Comparison of ENCODE assay signal across 24 cellular contexts in genomic region chr9:88438819-88439218, GRCh38. TPM values are rescaled to one million over a fixed set of nuclear protein-coding genes. Genes with fewer than 3 reads are reported as not detected.
DNase-seq lines count a peak whose midpoint lies in the region; ATAC-seq, FAIRE-seq and TF ChIP-seq lines count a peak whose summit lies in the region.
"Had no signal": no experiment of that assay in that cellular context is flagged by ENCODE, and none has a peak within 500 bp of the region (broad histone marks: within the 10 kb centered on the region; RNA-seq: fewer than 3 reads in every experiment).

No MANE protein-coding gene starts in this region.

- CTCF ChIA-PET in Panc1 (lab: Charles Lee), result no interaction called here

- no peak for ATAC-seq in Panc1

- in situ Hi-C loops in Panc1 (cut with HindIII; ENCODE audit: low pct_unique_long_range_greater_than_20kb, low sequenced_read_pairs) (no loop called here), GM13977 (cut with MboI; ENCODE audit: low pct_unique_long_range_greater_than_20kb, low sequenced_read_pairs, unreplicated experiment) (no loop called here)

- TSS peak; percentile 41 for BruUV-seq in Panc1 (replicated peaks; lab: Mats Ljungman, UMichigan)

- H3K9me3 Mint-ChIP-seq in endodermal cell (peaks cover 5% of the 10 kb centered on the region), progenitor cell of endocrine pancreas (ENCODE audit: low read depth) (peaks cover 4% of the 10 kb centered on the region)
- H3K9me3 Mint-ChIP-seq: CD8-positive, alpha-beta memory T cell had no signal

- no peak overlapping the region for H2AFZ ChIP-seq in Karpas-422 (ENCODE audit: low read length)

- H3K9me3 ChIP-seq in Panc1 (ENCODE audit: control insufficient read depth, insufficient read depth, low read depth, low read length) (no peaks in the 10 kb centered on the region), endodermal cell (ENCODE audit: control insufficient read depth, low read length) (no peaks in the 10 kb centered on the region), Karpas-422 (ENCODE audit: low read length) (no peaks in the 10 kb centered on the region)
- H3K9me3 ChIP-seq: BE2C had no signal

- H3K4me1 Mint-ChIP-seq in endodermal cell (peaks cover 9% of the 10 kb centered on the region), progenitor cell of endocrine pancreas (ENCODE audit: low read depth) (peaks cover 17% of the 10 kb centered on the region)

- H3K36me3 Mint-ChIP-seq in endodermal cell (ENCODE audit: low read depth), result peaks cover 67% of the 10 kb centered on the region
- peaks cover 43% of the 10 kb centered on the region for H3K36me3 Mint-ChIP-seq in progenitor cell of endocrine pancreas (ENCODE audit: insufficient read depth)

- intact Hi-C loops in Panc1 (cut with micrococcal nuclease; ENCODE audit: unreplicated experiment), result no loop called here

- H3K27ac ChIP-seq in Panc1 (ENCODE audit: low read length) (no peak overlapping the region), endodermal cell (ENCODE audit: low read depth, low read length) (no peak overlapping the region), Karpas-422 (ENCODE audit: low read length) (no peak overlapping the region)

- H3K79me2 ChIP-seq in Karpas-422 (ENCODE audit: low read length), result peaks cover 86% of the 10 kb centered on the region

- no peak for DNase-seq in H54 (ENCODE audit: insufficient read length, low spot score)
- no peak for DNase-seq in Panc1 (ENCODE audit: low read depth, low spot score)
- no peak for DNase-seq in endodermal cell
- no peak for DNase-seq in progenitor cell of endocrine pancreas (ENCODE audit: low spot score, unreplicated experiment)
- no peak for DNase-seq in Karpas-422
- no peak for DNase-seq in mesenteric fat pad (ENCODE audit: low spot score)
- no peak for DNase-seq in GM13977 (ENCODE audit: low spot score)
- DNase-seq: ACHN; BE2C; C1 segment of cervical spinal cord; CD4-positive, CD25-positive, alpha-beta regulatory T cell; CD8-positive, alpha-beta memory T cell; COR-L47; DMS 273 treated with DMSO at 0.1 percent for 48 hours; DMS53; GOT3; H9; IMR-90; KBM-7 had no signal

- H3K27me3 ChIP-seq in Panc1 (ENCODE audit: control insufficient read depth, insufficient read depth, low read length) (no peaks in the 10 kb centered on the region), endodermal cell (ENCODE audit: control insufficient read depth, insufficient read depth, low read length, poor library complexity, severe bottlenecking) (no peaks in the 10 kb centered on the region), Karpas-422 (ENCODE audit: low read length) (no peaks in the 10 kb centered on the region)
- H3K27me3 ChIP-seq: BE2C had no signal

- WGBS in endodermal cell (ENCODE audit: insufficient coverage in 1 of 2, insufficient read length in 1 of 2), 2 experiments, result 97 to 100% methylated on average over 2 to 3 of the region's 3 CpGs

- H3K9ac ChIP-seq in endodermal cell (ENCODE audit: extremely low read depth, low read length, poor library complexity, severe bottlenecking) (no peak overlapping the region), Karpas-422 (ENCODE audit: low read length) (no peak overlapping the region)

- H3K4me2 ChIP-seq in Karpas-422 (ENCODE audit: low read depth, low read length, poor library complexity, severe bottlenecking), result no peak overlapping the region

- peak; percentile 60 for FAIRE-seq in H54 (lab: Jason Lieb, UNC)
- FAIRE-seq: A204.1, G401.6, GM12891, GM18507, HTR-8/SVneo had no signal

- H3K4me3 Mint-ChIP-seq in endodermal cell (no peak overlapping the region), progenitor cell of endocrine pancreas (ENCODE audit: low read depth) (no peak overlapping the region)
- H3K4me3 Mint-ChIP-seq: CD4-positive, CD25-positive, alpha-beta regulatory T cell; CD8-positive, alpha-beta memory T cell; H9 had no signal

- H3K4me1 ChIP-seq in Panc1 (ENCODE audit: control insufficient read depth, insufficient read depth, low read length) (no peaks in the 10 kb centered on the region), endodermal cell (ENCODE audit: control insufficient read depth, insufficient read depth, low read length) (no peaks in the 10 kb centered on the region), Karpas-422 (ENCODE audit: low read length) (no peaks in the 10 kb centered on the region)
- H3K4me1 ChIP-seq: BE2C had no signal

- TF ChIP-seq POLR2A in H54 (IDR thresholded peaks at IDR 0.05; ENCODE audit: low read depth, low read length), result no peak

- H3K27ac Mint-ChIP-seq in endodermal cell, result peak overlapping the region; percentile 16
- peak overlapping the region; percentile 50 for H3K27ac Mint-ChIP-seq in progenitor cell of endocrine pancreas

- no peaks in the 10 kb centered on the region for H3K27me3 Mint-ChIP-seq in endodermal cell (ENCODE audit: insufficient read depth)
- no peaks in the 10 kb centered on the region for H3K27me3 Mint-ChIP-seq in progenitor cell of endocrine pancreas
- H3K27me3 Mint-ChIP-seq: CD4-positive, CD25-positive, alpha-beta regulatory T cell; CD8-positive, alpha-beta memory T cell had no signal

- H3K36me3 ChIP-seq in Panc1 (ENCODE audit: control insufficient read depth, insufficient read depth, low read length), result no peaks in the 10 kb centered on the region
- peaks cover 67% of the 10 kb centered on the region for H3K36me3 ChIP-seq in endodermal cell (ENCODE audit: control insufficient read depth, insufficient read depth, low read length)
- peaks cover 2% of the 10 kb centered on the region for H3K36me3 ChIP-seq in Karpas-422 (ENCODE audit: insufficient read depth, low read length)
- H3K36me3 ChIP-seq: BE2C had no signal

- POLR2A ChIA-PET in Panc1 (lab: Charles Lee), result no interaction called here

- no peaks in the 10 kb centered on the region for H3K9me2 ChIP-seq in Karpas-422 (replicated peaks; ENCODE audit: insufficient read depth, low read length)

- H3K4me3 ChIP-seq in Panc1 (ENCODE audit: low read depth in 2 of 2, low read length in 2 of 2), result no peak overlapping the region
- H3K4me3 ChIP-seq in endodermal cell (ENCODE audit: low read length), result no peak overlapping the region
- H3K4me3 ChIP-seq in Karpas-422 (ENCODE audit: low read length), result no peak overlapping the region

- TF ChIP-seq CTCF in Panc1 (IDR thresholded peaks at IDR 0.05), result no peak
- no peak for TF ChIP-seq CTCF in endodermal cell (conservative IDR thresholded peaks at IDR 0.05)
- no peak for TF ChIP-seq CTCF in progenitor cell of endocrine pancreas (IDR thresholded peaks at IDR 0.05; ENCODE audit: unreplicated experiment)
- TF ChIP-seq CTCF in GM13977 (IDR thresholded peaks at IDR 0.05; ENCODE audit: extremely low read depth, insufficient read depth, missing control alignments), result no peak

- no peaks in the 10 kb centered on the region for H4K20me1 ChIP-seq in Karpas-422 (ENCODE audit: insufficient read depth, low read depth, low read length)

RNA-seq across cellular contexts. Expression of gene SPIN1, which starts 50.6 kb away (rescaled TPM):
- total RNA-seq in Panc1 (2021; ENCODE audit: unreplicated experiment), result 76.9 TPM
- polyA plus RNA-seq in Panc1 (2012; ENCODE audit: insufficient read length), result 41.0 TPM
- total RNA-seq in endodermal cell, result 100 to 1,000 TPM; 117 to 129 TPM
- polyA plus RNA-seq in endodermal cell (2013, experiment 1 of 2), result 71.2 TPM
- polyA plus RNA-seq in endodermal cell (2013, experiment 2 of 2), result 68.8 TPM
- 151 and 154 TPM in 2 replicates for total RNA-seq in progenitor cell of endocrine pancreas
- 43.3 and 43.9 TPM in 2 replicates for total RNA-seq in Karpas-422 (2014; rRNA removed; shearing (Covaris generic); ENCODE audit: low replicate concordance)
- total RNA-seq in mesenteric fat pad, result 64.2 TPM
